12 cellular contexts compared by ENCODE assay signal in the genomic region with DNA sequence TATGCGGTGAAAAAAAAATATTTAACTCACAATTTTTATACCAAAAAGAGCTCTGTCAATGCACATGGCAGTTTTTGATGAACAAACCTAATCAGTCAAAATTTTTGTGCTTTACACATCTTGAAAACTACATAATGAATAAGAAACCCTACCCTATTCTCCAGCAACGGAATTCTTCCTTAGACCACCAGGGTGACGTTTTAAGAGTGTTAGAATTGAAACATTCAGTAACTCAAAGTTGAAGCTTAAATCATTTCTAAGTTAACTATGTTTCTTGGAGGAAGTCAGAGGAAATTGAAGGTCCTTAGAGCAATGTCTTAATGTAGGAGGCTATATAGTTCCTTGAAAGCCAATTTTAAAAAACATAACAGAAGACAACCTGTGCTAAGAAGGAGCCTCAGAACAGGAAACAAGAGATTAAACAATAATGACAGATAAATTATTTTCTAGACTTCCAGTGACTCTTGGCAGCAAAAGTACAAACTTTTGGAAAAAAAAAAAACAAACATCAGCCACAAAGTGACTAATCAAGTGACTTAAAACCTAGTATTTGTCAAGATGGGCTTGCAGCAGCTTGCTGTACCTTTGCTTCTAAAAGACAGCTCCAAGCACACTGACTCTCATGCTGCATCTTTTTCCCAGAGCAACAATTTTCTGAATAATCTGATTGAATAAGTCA. TPM values are rescaled to one million over a fixed set of nuclear protein-coding genes. Genes with fewer than 3 reads are reported as not detected.
DNase-seq lines count a peak whose midpoint lies in the region; ATAC-seq and TF ChIP-seq lines count a peak whose summit lies in the region.
"Had no signal": no experiment of that assay in that cellular context is flagged by ENCODE, and none has a peak within 500 bp of the region (broad histone marks: within the 10 kb centered on the region; RNA-seq: fewer than 3 reads in every experiment).

No MANE protein-coding gene starts in this region.

- peaks cover 97% of the 10 kb centered on the region for H3K79me2 ChIP-seq in GM23338 (replicated peaks; ENCODE audit: insufficient read depth)
- H3K79me2 ChIP-seq in osteoblast (ENCODE audit: insufficient read depth, low read length), result peaks cover 72% of the 10 kb centered on the region

- H3K27ac ChIP-seq in GM23338 (ENCODE audit: low read depth) (no peak overlapping the region), SJSA1 (peak overlapping the region; percentile 2; the same call in 1 of the 2 replicates), osteoblast (ENCODE audit: low read depth, low read length) (no peak overlapping the region)
- H3K27ac ChIP-seq: transverse colon had no signal

- no peaks in the 10 kb centered on the region for H3F3A ChIP-seq in GM23338 (replicated peaks; ENCODE audit: low read depth)

- ATAC-seq in GM23338, result no peak
- ATAC-seq in activated CD4-positive, CD25-positive, alpha-beta regulatory T cell treated with anti-CD3 and anti-CD28 coated beads, Interleukin-2, amount 50 U/mL, for 24 hours, result no peak

- peaks cover 5% of the 10 kb centered on the region for H3K27me3 Mint-ChIP-seq in GM23338 (ENCODE audit: insufficient read depth, low read depth, poor library complexity)

- H4K20me1 ChIP-seq in GM23338 (replicated peaks; ENCODE audit: insufficient read depth) (peaks cover 38% of the 10 kb centered on the region), osteoblast (ENCODE audit: insufficient read depth, low read length) (peaks cover 39% of the 10 kb centered on the region)

- H3K4me1 ChIP-seq in GM23338 (ENCODE audit: insufficient read depth) (peaks cover 24% of the 10 kb centered on the region), SJSA1 (replicated peaks) (peaks cover 32% of the 10 kb centered on the region), osteoblast (ENCODE audit: insufficient read depth, low read length) (peaks cover 19% of the 10 kb centered on the region)

- TF ChIP-seq CTCF in GM23338 (conservative IDR thresholded peaks at IDR 0.05; ENCODE audit: low read depth in 2 of 2) (peak in 1 of 2 experiments; percentile 35; a peak in 2 of 4 replicates), fibroblast of pulmonary artery (IDR thresholded peaks at IDR 0.05; ENCODE audit: low read length, missing control alignments) (peak; percentile 11), osteoblast (IDR thresholded peaks at IDR 0.05; ENCODE audit: extremely low read depth, low read depth, low read length) (no peak)

- peaks cover 42% of the 10 kb centered on the region; the same call in 2 of the 3 replicates for H3K4me1 Mint-ChIP-seq in GM23338
- H3K4me1 Mint-ChIP-seq: activated naive CD4-positive, alpha-beta T cell treated with anti-CD3 and anti-CD28 coated beads, Interleukin-2, amount 10 ng/mL, durations not matched to agents 7 days and 5 days had no signal

- H3K27me3 ChIP-seq in GM23338 (ENCODE audit: insufficient read depth), result no peaks in the 10 kb centered on the region
- H3K27me3 ChIP-seq in SJSA1 (replicated peaks), result no peaks in the 10 kb centered on the region
- no peaks in the 10 kb centered on the region for H3K27me3 ChIP-seq in osteoblast (ENCODE audit: insufficient read depth, low read length)
- H3K27me3 ChIP-seq: transverse colon had no signal

- H3K27ac Mint-ChIP-seq in GM23338, result peak overlapping the region; percentile 16; the same call in 1 of the 2 replicates
- H3K27ac Mint-ChIP-seq: activated naive CD4-positive, alpha-beta T cell treated with anti-CD3 and anti-CD28 coated beads, Interleukin-2, amount 10 ng/mL, durations not matched to agents 7 days and 5 days had no signal

- H3K9me3 Mint-ChIP-seq in GM23338, result no peaks in the 10 kb centered on the region
- H3K9me3 Mint-ChIP-seq: activated naive CD4-positive, alpha-beta T cell treated with anti-CD3 and anti-CD28 coated beads, Interleukin-2, amount 10 ng/mL, durations not matched to agents 7 days and 5 days had no signal

- H3K4me2 ChIP-seq in GM23338 (0 out of 2 replicates have a peak overlapping the region, but pooled peaks have one; percentile 2), osteoblast (ENCODE audit: insufficient read depth, low read length) (no peak overlapping the region)

- H3K9me3 ChIP-seq in SJSA1 (replicated peaks) (no peaks in the 10 kb centered on the region), osteoblast (ENCODE audit: low read depth, low read length) (no peaks in the 10 kb centered on the region)
- H3K9me3 ChIP-seq: transverse colon had no signal

- H3K36me3 ChIP-seq in GM23338 (ENCODE audit: insufficient read depth), result peaks cover 22% of the 10 kb centered on the region
- peaks cover 82% of the 10 kb centered on the region for H3K36me3 ChIP-seq in SJSA1
- H3K36me3 ChIP-seq in osteoblast (ENCODE audit: insufficient read depth, low read length), result peaks cover 21% of the 10 kb centered on the region

- peaks cover 45% of the 10 kb centered on the region for H3K36me3 Mint-ChIP-seq in GM23338 (ENCODE audit: low read depth)
- H3K36me3 Mint-ChIP-seq: activated naive CD4-positive, alpha-beta T cell treated with anti-CD3 and anti-CD28 coated beads, Interleukin-2, amount 10 ng/mL, durations not matched to agents 7 days and 5 days had no signal

- peak overlapping the region; percentile 47; the same call in 2 of the 3 replicates for H3K4me3 Mint-ChIP-seq in GM23338
- H3K4me3 Mint-ChIP-seq: activated naive CD4-positive, alpha-beta T cell treated with anti-CD3 and anti-CD28 coated beads, Interleukin-2, amount 10 ng/mL, durations not matched to agents 7 days and 5 days had no signal

- DNase-seq in GM23338 (ENCODE audit: low spot score) (no peak), SJSA1 (ENCODE audit: low read depth in 1 of 2, low spot score in 2 of 2) (peak in 1 of 2 experiments; percentile 79), fibroblast of pulmonary artery (ENCODE audit: low read depth) (peak; percentile 50), renal cortical epithelial cell (ENCODE audit: low read depth) (peak; percentile 78), activated gamma-delta T cell (lab: John Stamatoyannopoulos, UW) (no peak), osteoblast (ENCODE audit: insufficient read length, low spot score, missing footprints) (no peak)
- DNase-seq: activated CD4-positive, alpha-beta T cell treated with anti-CD3 and anti-CD28 coated beads, Interleukin-2, amount 50 U/mL, for 1 hour; activated naive CD4-positive, alpha-beta T cell treated with anti-CD3 and anti-CD28 coated beads, Interleukin-2, amount 10 ng/mL, durations not matched to agents 7 days and 5 days; effector CD8-positive, alpha-beta T cell; SW 1271; transverse colon had no signal

- no peaks in the 10 kb centered on the region for H3K9me2 ChIP-seq in GM23338 (ENCODE audit: insufficient read depth)

- H3K4me3 ChIP-seq in GM23338 (no peak overlapping the region), SJSA1 (no peak overlapping the region), fibroblast of pulmonary artery (replicated peaks; ENCODE audit: low read depth, low read length) (peak overlapping the region; percentile 26), osteoblast (ENCODE audit: insufficient read depth, low read length) (no peak overlapping the region)
- H3K4me3 ChIP-seq: transverse colon had no signal

- H2AFZ ChIP-seq in GM23338 (no peak overlapping the region), osteoblast (ENCODE audit: low read length) (no peak overlapping the region)

TF ChIP-seq in GM23338, 12 proteins besides CTCF, POLR2A, EP300 and RAD21 (continues in another document):
- TF ChIP-seq ZNF114 (CRISPR knock-in tag; IDR thresholded peaks at IDR 0.05) (no peak), CREB1 (CRISPR knock-in tag; IDR thresholded peaks at IDR 0.05; ENCODE audit: low read depth) (no peak), POLR2AphosphoS5 (IDR thresholded peaks at IDR 0.05; ENCODE audit: low read depth) (no peak), NANOG (IDR thresholded peaks at IDR 0.05; ENCODE audit: borderline replicate concordance) (no peak), EZH2 (IDR thresholded peaks at IDR 0.05; ENCODE audit: low read depth, unreplicated experiment) (no peak), JUNB (IDR thresholded peaks at IDR 0.05; ENCODE audit: unreplicated experiment) (no peak)
- TF ChIP-seq, protein P1, sequence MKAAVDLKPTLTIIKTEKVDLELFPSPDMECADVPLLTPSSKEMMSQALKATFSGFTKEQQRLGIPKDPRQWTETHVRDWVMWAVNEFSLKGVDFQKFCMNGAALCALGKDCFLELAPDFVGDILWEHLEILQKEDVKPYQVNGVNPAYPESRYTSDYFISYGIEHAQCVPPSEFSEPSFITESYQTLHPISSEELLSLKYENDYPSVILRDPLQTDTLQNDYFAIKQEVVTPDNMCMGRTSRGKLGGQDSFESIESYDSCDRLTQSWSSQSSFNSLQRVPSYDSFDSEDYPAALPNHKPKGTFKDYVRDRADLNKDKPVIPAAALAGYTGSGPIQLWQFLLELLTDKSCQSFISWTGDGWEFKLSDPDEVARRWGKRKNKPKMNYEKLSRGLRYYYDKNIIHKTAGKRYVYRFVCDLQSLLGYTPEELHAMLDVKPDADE (IDR thresholded peaks at IDR 0.05), result no peak

RNA-seq across cellular contexts. Expression of a gene that starts 6.2 kb away (rescaled TPM):
- total RNA-seq in GM23338 (2014; rRNA removed; shearing (Covaris generic)), result 39.1 and 47.3 TPM in 2 replicates
- 21.5 and 26.9 TPM in 2 replicates for polyA plus RNA-seq in GM23338 (2016; fragmentation: Nextera tagmentation; extraction: Ambion mirVana)
- 27.4 and 43.3 TPM in 2 replicates for total RNA-seq in SJSA1 (2014; rRNA removed; shearing (Covaris generic))
- total RNA-seq in renal cortical epithelial cell (9.3 and 10.6 TPM in 2 replicates), osteoblast (5.0 and 6.5 TPM in 2 replicates)

Comparison
In these comparisons a context has a peak if more than half of its experiments do, and no peak if none do; other contexts are left out.
1. DNase-seq: peak in fibroblast of pulmonary artery (single experiment) and renal cortical epithelial cell (single experiment); none in GM23338 (single experiment), activated gamma-delta T cell (single experiment) and osteoblast (single experiment).